8 cellular contexts compared by ENCODE assay signal in the genomic region with DNA sequence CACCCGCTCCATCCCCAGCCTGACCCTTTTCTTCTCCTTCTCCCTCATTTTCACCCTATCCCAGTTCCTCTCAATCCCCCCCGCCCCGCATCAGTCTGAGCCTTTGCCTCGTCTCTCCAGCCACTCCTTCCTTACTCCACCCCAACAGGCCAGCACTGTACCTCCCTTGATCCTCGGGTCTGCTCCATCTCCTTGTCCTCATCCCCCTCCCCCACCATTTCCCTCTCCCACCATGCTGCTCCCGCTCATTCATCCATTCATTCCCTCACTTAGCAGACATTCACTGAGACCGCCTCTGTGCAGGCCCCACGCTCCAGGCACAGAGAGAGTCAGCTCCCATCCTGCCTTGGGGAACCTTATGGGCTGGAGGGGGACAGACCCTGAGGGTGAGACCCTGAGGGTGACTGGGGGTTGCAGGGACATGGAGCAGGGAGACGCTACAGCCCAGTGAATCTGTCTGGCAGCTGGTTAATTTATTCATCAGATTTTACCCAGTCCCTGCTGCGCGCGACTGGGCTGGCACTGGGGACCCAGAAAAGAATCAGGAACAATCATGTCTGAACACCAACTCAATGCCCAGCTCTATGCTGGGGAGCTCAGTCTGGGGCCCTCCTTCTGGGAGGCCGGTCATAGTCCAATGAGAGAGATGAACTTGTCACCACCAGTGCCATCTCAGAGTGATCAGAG. TPM values are rescaled to one million over a fixed set of nuclear protein-coding genes. Genes with fewer than 3 reads are reported as not detected.
DNase-seq lines count a peak whose midpoint lies in the region; ATAC-seq, FAIRE-seq and TF ChIP-seq lines count a peak whose summit lies in the region.

No MANE protein-coding gene starts in this region.

- H3K36me3 ChIP-seq in HepG2 (replicated peaks in 1 of 2; ENCODE audit: control insufficient read depth in 1 of 2, insufficient read depth in 2 of 2, low read length in 2 of 2) (peaks cover 0 to 1% of the 10 kb centered on the region in 2 experiments; a peak in 2 of 5 replicates), tibial nerve (peaks cover 0 to 39% (median 0%) of the 10 kb centered on the region in 3 donors)

- no peak for FAIRE-seq in HepG2 (lab: Jason Lieb, UNC)

- H3K9me3 Mint-ChIP-seq in activated naive CD4-positive, alpha-beta T cell treated with anti-CD3 and anti-CD28 coated beads for 36 hours: no peaks in the 10 kb centered on the region
- H3K9me3 Mint-ChIP-seq in activated naive CD8-positive, alpha-beta T cell treated with anti-CD3 and anti-CD28 coated beads for 36 hours: no peaks in the 10 kb centered on the region

- H3K9me3 ChIP-seq in HepG2 (ENCODE audit: low read length) (no peaks in the 10 kb centered on the region), tibial nerve (no peaks in the 10 kb centered on the region)

- H3K27ac Mint-ChIP-seq in activated naive CD4-positive, alpha-beta T cell treated with anti-CD3 and anti-CD28 coated beads for 36 hours: no peak overlapping the region
- H3K27ac Mint-ChIP-seq in activated naive CD8-positive, alpha-beta T cell treated with anti-CD3 and anti-CD28 coated beads for 36 hours: no peak overlapping the region

- TF ChIP-seq RAD21 in HepG2 (CRISPR knock-in tag; IDR thresholded peaks at IDR 0.05): no peak

- H3K4me3 Mint-ChIP-seq in activated naive CD4-positive, alpha-beta T cell treated with anti-CD3 and anti-CD28 coated beads for 36 hours: peak overlapping the region; percentile 78
- peak overlapping the region; percentile 82 for H3K4me3 Mint-ChIP-seq in activated naive CD8-positive, alpha-beta T cell treated with anti-CD3 and anti-CD28 coated beads for 36 hours

- peak overlapping the region; percentile 62 to 78 (median 75); a peak in 5 of 6 replicates for H3K4me3 ChIP-seq in HepG2 (replicated peaks in 1 of 3; ENCODE audit: insufficient read depth in 1 of 3, low read depth in 2 of 3, low read length in 3 of 3)
- peak overlapping the region; percentile 82 to 98 (median 88) for H3K4me3 ChIP-seq in tibial nerve

- no peaks in the 10 kb centered on the region for H3K27me3 Mint-ChIP-seq in activated naive CD4-positive, alpha-beta T cell treated with anti-CD3 and anti-CD28 coated beads for 36 hours (ENCODE audit: low read depth)
- no peaks in the 10 kb centered on the region for H3K27me3 Mint-ChIP-seq in activated naive CD8-positive, alpha-beta T cell treated with anti-CD3 and anti-CD28 coated beads for 36 hours

- H3K4me1 Mint-ChIP-seq in activated naive CD4-positive, alpha-beta T cell treated with anti-CD3 and anti-CD28 coated beads for 36 hours (ENCODE audit: low read depth): peaks cover 18% of the 10 kb centered on the region
- peaks cover 11% of the 10 kb centered on the region for H3K4me1 Mint-ChIP-seq in activated naive CD8-positive, alpha-beta T cell treated with anti-CD3 and anti-CD28 coated beads for 36 hours

- no peaks in the 10 kb centered on the region for H4K20me1 ChIP-seq in HepG2 (ENCODE audit: insufficient read depth, low read length)

- H3K79me2 ChIP-seq in HepG2 (ENCODE audit: insufficient read depth, low read length): no peaks in the 10 kb centered on the region

- CTCF ChIA-PET in activated naive CD4-positive, alpha-beta T cell treated with anti-CD3 and anti-CD28 coated beads for 36 hours (lab: Charles Lee): interaction anchor here (0.6 to 1.3 kb wide), 3 partner anchors 82 to 331 kb away, joined by 3 read pairs; no protein-coding TSS in a partner anchor
- CTCF ChIA-PET in HepG2 (lab: Yijun Ruan, JAX; ENCODE audit: low intra/inter-chr PET ratio, low total read pairs): no interaction called here

- peak overlapping the region; percentile 89 for H3K4me2 ChIP-seq in HepG2 (ENCODE audit: low read depth, low read length)

- peaks cover 38% of the 10 kb centered on the region for H3K4me1 ChIP-seq in HepG2 (ENCODE audit: insufficient read depth, low read length)
- peaks cover 0 to 30% (median 19%) of the 10 kb centered on the region in 4 donors for H3K4me1 ChIP-seq in tibial nerve

- H3K36me3 Mint-ChIP-seq in activated naive CD4-positive, alpha-beta T cell treated with anti-CD3 and anti-CD28 coated beads for 36 hours (ENCODE audit: low read depth): peaks cover 3% of the 10 kb centered on the region
- no peaks in the 10 kb centered on the region for H3K36me3 Mint-ChIP-seq in activated naive CD8-positive, alpha-beta T cell treated with anti-CD3 and anti-CD28 coated beads for 36 hours

- TF ChIP-seq POLR2A in HepG2 (IDR thresholded peaks at IDR 0.05; ENCODE audit: insufficient read depth in 1 of 2, low read depth in 2 of 2, low read length in 2 of 2) (no peak), tibial nerve (IDR thresholded peaks at IDR 0.05) (no peak), GM18505 (IDR thresholded peaks at IDR 0.05; ENCODE audit: borderline replicate concordance, extremely low read depth, insufficient read depth, insufficient read length) (no peak)

- H3K27ac ChIP-seq in HepG2 (ENCODE audit: extremely low read length, insufficient read depth, low read length) (no peak overlapping the region), tibial nerve (peak overlapping the region in 3 of 4 donors; percentile 60 to 87 (median 63))

- TSS peak; percentile 46 for BruUV-seq in HepG2 (replicated peaks; lab: Mats Ljungman, UMichigan)

- DNase-seq in activated naive CD4-positive, alpha-beta T cell treated with anti-CD3 and anti-CD28 coated beads for 36 hours: no peak
- no peak for DNase-seq in activated naive CD4-positive, alpha-beta T cell (lab: John Stamatoyannopoulos, UW)
- no peak for DNase-seq in activated naive CD8-positive, alpha-beta T cell treated with anti-CD3 and anti-CD28 coated beads for 36 hours
- no peak for DNase-seq in HepG2 (ENCODE audit: low spot score)
- DNase-seq in tibial nerve (ENCODE audit: low spot score in 2 of 2): no peak
- DNase-seq in DMS79 (lab: John Stamatoyannopoulos, UW): no peak

- TF ChIP-seq CTCF in HepG2 (CRISPR knock-in tag; IDR thresholded peaks at IDR 0.05): no peak
- TF ChIP-seq CTCF in tibial nerve (IDR thresholded peaks at IDR 0.05): no peak

- 0 out of 2 replicates have a peak overlapping the region, but pooled peaks have one; percentile 11 for H3K9ac ChIP-seq in HepG2 (ENCODE audit: insufficient read depth, low read depth, low read length)

- TF ChIP-seq EP300 in HepG2 (IDR thresholded peaks at IDR 0.05; ENCODE audit: low read depth in 2 of 2, low read length in 2 of 2) (no peak), HepG2 (CRISPR knock-in tag; IDR thresholded peaks at IDR 0.05; ENCODE audit: borderline replicate concordance) (no peak), tibial nerve (IDR thresholded peaks at IDR 0.05) (no peak)

- ATAC-seq in HepG2 (no peak), GM18505 (IDR thresholded peaks at IDR 0.05; ENCODE audit: unreplicated experiment) (no peak), HG03025 (IDR thresholded peaks at IDR 0.05; ENCODE audit: low FRiP score, unreplicated experiment) (no peak)

- no peaks in the 10 kb centered on the region for H3K27me3 ChIP-seq in HepG2 (ENCODE audit: control insufficient read depth in 1 of 2, insufficient read depth in 2 of 2, low read length in 2 of 2)
- no peaks in the 10 kb centered on the region for H3K27me3 ChIP-seq in tibial nerve

- in situ Hi-C loops in HepG2 (cut with HindIII; ENCODE audit: extremely low pct_ligation_motif_present, low pct_unique_long_range_greater_than_20kb): no loop called here

- intact Hi-C loops in activated naive CD4-positive, alpha-beta T cell treated with anti-CD3 and anti-CD28 coated beads for 36 hours (cut with micrococcal nuclease): loop anchor here (5.0 kb wide), 1 partner anchor 134 kb away; the partner anchor contains the start of gene ETV2
- intact Hi-C loops in HepG2 (cut with micrococcal nuclease; ENCODE audit: unreplicated experiment): loop anchor here (5.0 kb wide), 1 partner anchor 36 kb away; the partner anchor contains the start of gene PRODH2

- H2AFZ ChIP-seq in HepG2 (ENCODE audit: low read length): no peak overlapping the region

- POLR2A ChIA-PET in HepG2 (lab: Yijun Ruan, JAX): interaction anchor here (1.0 to 1.8 kb wide), 4 partner anchors 8 to 36 kb away, joined by 3 to 6 read pairs (median 3); partner anchors contain the start of genes LIN37, PSENEN and U2AF1L4

- 66% methylated on average over 13 of the region's 13 CpGs for WGBS in HepG2 (ENCODE audit: low lambda C conversion rate)
- 36 to 42% methylated on average over 13 of the region's 13 CpGs for WGBS in tibial nerve, 2 donors

RNA-seq across cellular contexts. Expression of gene ARHGAP33, which starts 0.9 kb away (rescaled TPM):
- 10 to 100 TPM; 49.5 to 61.6 TPM for total RNA-seq in activated naive CD4-positive, alpha-beta T cell treated with anti-CD3 and anti-CD28 coated beads for 36 hours
- total RNA-seq in activated naive CD8-positive, alpha-beta T cell treated with anti-CD3 and anti-CD28 coated beads for 36 hours: 10 to 100 TPM; 15.0 to 16.3 TPM
- 0.83 and 1.3 TPM in 2 replicates for total RNA-seq in HepG2 (2016; rRNA removed; fragmentation: Illumina TruSeq; extraction: Trizol)
- total RNA-seq in HepG2 (2016; cell fraction: cytosol; rRNA removed; fragmentation: Illumina TruSeq; extraction: Trizol; ENCODE audit: low read depth): 0.10 and 0.26 TPM in 2 replicates
- 0.42 and 1.9 TPM in 2 replicates for total RNA-seq in HepG2 (2016; cell fraction: insoluble cytoplasmic fraction; rRNA removed; fragmentation: Illumina TruSeq; extraction: Trizol)
- 0.93 and 1.1 TPM in 2 replicates for total RNA-seq in HepG2 (2016; cell fraction: membrane; rRNA removed; fragmentation: Illumina TruSeq; extraction: Trizol)
- 6.3 and 7.2 TPM in 2 replicates for total RNA-seq in HepG2 (2016; cell fraction: nucleus; rRNA removed; fragmentation: Illumina TruSeq; extraction: Trizol)
- polyA plus RNA-seq in HepG2 (2011; rRNA removed): 2.7 and 4.1 TPM in 2 replicates
- 0.65 and 1.0 TPM in 2 replicates for polyA plus RNA-seq in HepG2 (2011; cell fraction: cytosol; rRNA removed)
- 63.2 and 100 TPM in 2 replicates for polyA plus RNA-seq in HepG2 (2011; cell fraction: nucleus; rRNA removed)
- 4.6 and 10.5 TPM in 2 replicates for polyA plus RNA-seq in HepG2 (2012)
- 0.27 and 0.71 TPM in 2 replicates for polyA plus RNA-seq in HepG2 (2016; cell fraction: cytosol; fragmentation: Illumina TruSeq; extraction: Trizol; ENCODE audit: low read depth)
- 1.5 and 1.8 TPM in 2 replicates for polyA plus RNA-seq in HepG2 (2016; cell fraction: insoluble cytoplasmic fraction; fragmentation: Illumina TruSeq; extraction: Trizol; ENCODE audit: low read depth)
- polyA plus RNA-seq in HepG2 (2016; cell fraction: membrane; fragmentation: Illumina TruSeq; extraction: Trizol; ENCODE audit: low read depth): 0.72 and 1.1 TPM in 2 replicates
- 16.8 and 20.7 TPM in 2 replicates for polyA plus RNA-seq in HepG2 (2016; cell fraction: nucleus; fragmentation: Illumina TruSeq; extraction: Trizol; ENCODE audit: insufficient read depth, low read depth)
- 5.6 and 6.2 TPM in 2 replicates for polyA minus RNA-seq in HepG2 (2011; rRNA and poly(A)+ RNA removed; ENCODE audit: low replicate concordance)
- 0.69 and 1.5 TPM in 2 replicates for polyA minus RNA-seq in HepG2 (2011; cell fraction: cytosol; rRNA and poly(A)+ RNA removed)
- 7.0 and 11.5 TPM in 2 replicates for polyA minus RNA-seq in HepG2 (2011; cell fraction: nucleus; rRNA and poly(A)+ RNA removed)
- 10 to 100 TPM in 3 of 4 donors, 1 to 10 TPM in 1; 6.6 to 46.8 (median 26.1) TPM for total RNA-seq in tibial nerve

RNA-seq across cellular contexts. Expression of gene PROSER3, which starts 18.3 kb away (rescaled TPM):
- total RNA-seq in activated naive CD4-positive, alpha-beta T cell treated with anti-CD3 and anti-CD28 coated beads for 36 hours: 10 to 100 TPM; 45.3 to 47.4 TPM
- total RNA-seq in activated naive CD8-positive, alpha-beta T cell treated with anti-CD3 and anti-CD28 coated beads for 36 hours: 10 to 100 TPM; 29.9 to 33.3 TPM
- total RNA-seq in HepG2 (2016; rRNA removed; fragmentation: Illumina TruSeq; extraction: Trizol) (4.5 and 5.7 TPM in 2 replicates), tibial nerve (10 to 100 TPM; 14.2 to 32.7 (median 19.9) TPM)
- total RNA-seq in HepG2 (2016; cell fraction: cytosol; rRNA removed; fragmentation: Illumina TruSeq; extraction: Trizol; ENCODE audit: low read depth): 8.4 and 9.4 TPM in 2 replicates
- total RNA-seq in HepG2 (2016; cell fraction: insoluble cytoplasmic fraction; rRNA removed; fragmentation: Illumina TruSeq; extraction: Trizol): 2.8 and 4.2 TPM in 2 replicates
- total RNA-seq in HepG2 (2016; cell fraction: membrane; rRNA removed; fragmentation: Illumina TruSeq; extraction: Trizol): 5.5 and 6.0 TPM in 2 replicates
- 6.6 and 8.4 TPM in 2 replicates for total RNA-seq in HepG2 (2016; cell fraction: nucleus; rRNA removed; fragmentation: Illumina TruSeq; extraction: Trizol)
- 5.1 and 6.2 TPM in 2 replicates for polyA plus RNA-seq in HepG2 (2011; rRNA removed)
- 2.4 and 2.9 TPM in 2 replicates for polyA plus RNA-seq in HepG2 (2011; cell fraction: cytosol; rRNA removed)
- polyA plus RNA-seq in HepG2 (2011; cell fraction: nucleus; rRNA removed): 18.4 and 27.0 TPM in 2 replicates
- 2.9 and 5.0 TPM in 2 replicates for polyA plus RNA-seq in HepG2 (2012)
- 0.45 and 0.49 TPM in 2 replicates for polyA plus RNA-seq in HepG2 (2016; cell fraction: cytosol; fragmentation: Illumina TruSeq; extraction: Trizol; ENCODE audit: low read depth)
- polyA plus RNA-seq in HepG2 (2016; cell fraction: insoluble cytoplasmic fraction; fragmentation: Illumina TruSeq; extraction: Trizol; ENCODE audit: low read depth): 4.1 and 6.3 TPM in 2 replicates
- 1.7 and 2.6 TPM in 2 replicates for polyA plus RNA-seq in HepG2 (2016; cell fraction: membrane; fragmentation: Illumina TruSeq; extraction: Trizol; ENCODE audit: low read depth)
- 17.5 and 26.7 TPM in 2 replicates for polyA plus RNA-seq in HepG2 (2016; cell fraction: nucleus; fragmentation: Illumina TruSeq; extraction: Trizol; ENCODE audit: insufficient read depth, low read depth)
- polyA minus RNA-seq in HepG2 (2011; rRNA and poly(A)+ RNA removed; ENCODE audit: low replicate concordance): 15.2 and 33.7 TPM in 2 replicates
- 4.2 and 8.4 TPM in 2 replicates for polyA minus RNA-seq in HepG2 (2011; cell fraction: cytosol; rRNA and poly(A)+ RNA removed)
- polyA minus RNA-seq in HepG2 (2011; cell fraction: nucleus; rRNA and poly(A)+ RNA removed): 6.1 and 9.4 TPM in 2 replicates

RNA-seq across cellular contexts. Expression of gene HSPB6, which starts 19.4 kb away (rescaled TPM):
- total RNA-seq in activated naive CD4-positive, alpha-beta T cell treated with anti-CD3 and anti-CD28 coated beads for 36 hours: under 1 TPM; 0.40 to 0.55 TPM
- under 1 TPM; 0.39 to 0.78 TPM for total RNA-seq in activated naive CD8-positive, alpha-beta T cell treated with anti-CD3 and anti-CD28 coated beads for 36 hours
- total RNA-seq in HepG2 (2016; rRNA removed; fragmentation: Illumina TruSeq; extraction: Trizol): not detected in 2 replicates
- not detected in 2 replicates for total RNA-seq in HepG2 (2016; cell fraction: cytosol; rRNA removed; fragmentation: Illumina TruSeq; extraction: Trizol; ENCODE audit: low read depth)
- total RNA-seq in HepG2 (2016; cell fraction: insoluble cytoplasmic fraction; rRNA removed; fragmentation: Illumina TruSeq; extraction: Trizol): 0.06 TPM in 1 of 2 replicates, not detected in the other
- total RNA-seq in HepG2 (2016; cell fraction: membrane; rRNA removed; fragmentation: Illumina TruSeq; extraction: Trizol): not detected in 2 replicates
- total RNA-seq in HepG2 (2016; cell fraction: nucleus; rRNA removed; fragmentation: Illumina TruSeq; extraction: Trizol): not detected in 2 replicates
- 0.08 and 0.18 TPM in 2 replicates for polyA plus RNA-seq in HepG2 (2011; rRNA removed)
- polyA plus RNA-seq in HepG2 (2011; cell fraction: cytosol; rRNA removed): 0.04 and 0.08 TPM in 2 replicates
- polyA plus RNA-seq in HepG2 (2011; cell fraction: nucleus; rRNA removed): 0.32 and 0.47 TPM in 2 replicates
- polyA plus RNA-seq in HepG2 (2012): 0.28 and 0.45 TPM in 2 replicates
- 0.11 and 0.14 TPM in 2 replicates for polyA plus RNA-seq in HepG2 (2016; cell fraction: cytosol; fragmentation: Illumina TruSeq; extraction: Trizol; ENCODE audit: low read depth)
- polyA plus RNA-seq in HepG2 (2016; cell fraction: insoluble cytoplasmic fraction; fragmentation: Illumina TruSeq; extraction: Trizol; ENCODE audit: low read depth): 0.26 and 0.27 TPM in 2 replicates
- polyA plus RNA-seq in HepG2 (2016; cell fraction: membrane; fragmentation: Illumina TruSeq; extraction: Trizol; ENCODE audit: low read depth): 0.19 and 0.41 TPM in 2 replicates
- 0.32 and 0.79 TPM in 2 replicates for polyA plus RNA-seq in HepG2 (2016; cell fraction: nucleus; fragmentation: Illumina TruSeq; extraction: Trizol; ENCODE audit: insufficient read depth, low read depth)
- 0.48 and 0.77 TPM in 2 replicates for polyA minus RNA-seq in HepG2 (2011; rRNA and poly(A)+ RNA removed; ENCODE audit: low replicate concordance)
- not detected in 2 replicates for polyA minus RNA-seq in HepG2 (2011; cell fraction: cytosol; rRNA and poly(A)+ RNA removed)
- 0.25 TPM in 1 of 2 replicates, not detected in the other for polyA minus RNA-seq in HepG2 (2011; cell fraction: nucleus; rRNA and poly(A)+ RNA removed)
- total RNA-seq in tibial nerve: 100 to 1,000 TPM in 3 of 4 donors, 10 to 100 TPM in 1; 85.2 to 190 (median 124) TPM

RNA-seq across cellular contexts. Expression of gene LIN37, which starts 27.9 kb away (rescaled TPM):
- total RNA-seq in activated naive CD4-positive, alpha-beta T cell treated with anti-CD3 and anti-CD28 coated beads for 36 hours: 1 to 10 TPM; 5.7 to 9.7 TPM
- 1 to 10 TPM; 5.1 to 7.0 TPM for total RNA-seq in activated naive CD8-positive, alpha-beta T cell treated with anti-CD3 and anti-CD28 coated beads for 36 hours
- total RNA-seq in HepG2 (2016; rRNA removed; fragmentation: Illumina TruSeq; extraction: Trizol) (3.5 and 6.3 TPM in 2 replicates), tibial nerve (10 to 100 TPM; 18.1 to 32.7 (median 20.6) TPM)
- 8.4 and 12.8 TPM in 2 replicates for total RNA-seq in HepG2 (2016; cell fraction: cytosol; rRNA removed; fragmentation: Illumina TruSeq; extraction: Trizol; ENCODE audit: low read depth)
- total RNA-seq in HepG2 (2016; cell fraction: insoluble cytoplasmic fraction; rRNA removed; fragmentation: Illumina TruSeq; extraction: Trizol): 4.5 and 7.1 TPM in 2 replicates
- total RNA-seq in HepG2 (2016; cell fraction: membrane; rRNA removed; fragmentation: Illumina TruSeq; extraction: Trizol): 4.8 and 6.4 TPM in 2 replicates
- total RNA-seq in HepG2 (2016; cell fraction: nucleus; rRNA removed; fragmentation: Illumina TruSeq; extraction: Trizol): 10.4 and 11.7 TPM in 2 replicates
- polyA plus RNA-seq in HepG2 (2011; rRNA removed): 8.7 and 8.9 TPM in 2 replicates
- 6.2 and 9.3 TPM in 2 replicates for polyA plus RNA-seq in HepG2 (2011; cell fraction: cytosol; rRNA removed)
- polyA plus RNA-seq in HepG2 (2011; cell fraction: nucleus; rRNA removed): 53.4 and 56.4 TPM in 2 replicates
- 7.0 and 8.2 TPM in 2 replicates for polyA plus RNA-seq in HepG2 (2012)
- polyA plus RNA-seq in HepG2 (2016; cell fraction: cytosol; fragmentation: Illumina TruSeq; extraction: Trizol; ENCODE audit: low read depth): 5.5 and 6.3 TPM in 2 replicates
- 3.9 and 5.2 TPM in 2 replicates for polyA plus RNA-seq in HepG2 (2016; cell fraction: insoluble cytoplasmic fraction; fragmentation: Illumina TruSeq; extraction: Trizol; ENCODE audit: low read depth)
- 3.8 and 4.3 TPM in 2 replicates for polyA plus RNA-seq in HepG2 (2016; cell fraction: membrane; fragmentation: Illumina TruSeq; extraction: Trizol; ENCODE audit: low read depth)
- polyA plus RNA-seq in HepG2 (2016; cell fraction: nucleus; fragmentation: Illumina TruSeq; extraction: Trizol; ENCODE audit: insufficient read depth, low read depth): 28.1 and 34.8 TPM in 2 replicates
- polyA minus RNA-seq in HepG2 (2011; rRNA and poly(A)+ RNA removed; ENCODE audit: low replicate concordance): 4.0 and 8.3 TPM in 2 replicates
- polyA minus RNA-seq in HepG2 (2011; cell fraction: cytosol; rRNA and poly(A)+ RNA removed): 3.4 and 3.9 TPM in 2 replicates
- 16.9 and 22.6 TPM in 2 replicates for polyA minus RNA-seq in HepG2 (2011; cell fraction: nucleus; rRNA and poly(A)+ RNA removed)

RNA-seq across cellular contexts. Expression of gene PSENEN, which starts 30.8 kb away (rescaled TPM):
- total RNA-seq in activated naive CD4-positive, alpha-beta T cell treated with anti-CD3 and anti-CD28 coated beads for 36 hours: 10 to 100 TPM; 32.4 to 37.7 TPM
- 10 to 100 TPM; 38.5 to 41.6 TPM for total RNA-seq in activated naive CD8-positive, alpha-beta T cell treated with anti-CD3 and anti-CD28 coated beads for 36 hours
- 20.0 and 34.2 TPM in 2 replicates for total RNA-seq in HepG2 (2016; rRNA removed; fragmentation: Illumina TruSeq; extraction: Trizol)
- total RNA-seq in HepG2 (2016; cell fraction: cytosol; rRNA removed; fragmentation: Illumina TruSeq; extraction: Trizol; ENCODE audit: low read depth): 8.3 and 8.7 TPM in 2 replicates
- total RNA-seq in HepG2 (2016; cell fraction: insoluble cytoplasmic fraction; rRNA removed; fragmentation: Illumina TruSeq; extraction: Trizol): 22.6 and 36.6 TPM in 2 replicates
- 9.0 and 11.8 TPM in 2 replicates for total RNA-seq in HepG2 (2016; cell fraction: membrane; rRNA removed; fragmentation: Illumina TruSeq; extraction: Trizol)
- total RNA-seq in HepG2 (2016; cell fraction: nucleus; rRNA removed; fragmentation: Illumina TruSeq; extraction: Trizol): 25.9 and 30.1 TPM in 2 replicates
- 16.9 and 22.6 TPM in 2 replicates for polyA plus RNA-seq in HepG2 (2011; rRNA removed)
- polyA plus RNA-seq in HepG2 (2011; cell fraction: cytosol; rRNA removed): 13.2 and 17.3 TPM in 2 replicates
- polyA plus RNA-seq in HepG2 (2011; cell fraction: nucleus; rRNA removed): 9.9 and 11.5 TPM in 2 replicates
- polyA plus RNA-seq in HepG2 (2012): 16.1 and 18.5 TPM in 2 replicates
- polyA plus RNA-seq in HepG2 (2016; cell fraction: cytosol; fragmentation: Illumina TruSeq; extraction: Trizol; ENCODE audit: low read depth): 12.4 and 17.6 TPM in 2 replicates
- 30.0 and 36.1 TPM in 2 replicates for polyA plus RNA-seq in HepG2 (2016; cell fraction: insoluble cytoplasmic fraction; fragmentation: Illumina TruSeq; extraction: Trizol; ENCODE audit: low read depth)
- 12.5 and 13.2 TPM in 2 replicates for polyA plus RNA-seq in HepG2 (2016; cell fraction: membrane; fragmentation: Illumina TruSeq; extraction: Trizol; ENCODE audit: low read depth)
- polyA plus RNA-seq in HepG2 (2016; cell fraction: nucleus; fragmentation: Illumina TruSeq; extraction: Trizol; ENCODE audit: insufficient read depth, low read depth): 55.1 and 70.2 TPM in 2 replicates
- polyA minus RNA-seq in HepG2 (2011; rRNA and poly(A)+ RNA removed; ENCODE audit: low replicate concordance): 24.1 and 61.3 TPM in 2 replicates
- 4.3 and 4.7 TPM in 2 replicates for polyA minus RNA-seq in HepG2 (2011; cell fraction: cytosol; rRNA and poly(A)+ RNA removed)
- 3.0 and 7.3 TPM in 2 replicates for polyA minus RNA-seq in HepG2 (2011; cell fraction: nucleus; rRNA and poly(A)+ RNA removed)
- 10 to 100 TPM; 33.1 to 46.7 (median 40.3) TPM for total RNA-seq in tibial nerve

Comparison
In these comparisons a context has a peak if more than half of its experiments do, and no peak if none do; other contexts are left out.
1. RNA of gene HSPB6, which starts 19.4 kb away (total RNA-seq): 85.2 to 190 TPM in tibial nerve; 0.39 to 0.78 TPM in activated naive CD8-positive, alpha-beta T cell treated with anti-CD3 and anti-CD28 coated beads for 36 hours, 0.40 to 0.55 TPM in activated naive CD4-positive, alpha-beta T cell treated with anti-CD3 and anti-CD28 coated beads for 36 hours and 0.06 TPM in HepG2; every median in the first group is over 10 times any median in the second.